Comparison of ENCODE assay signal across 22 cellular contexts in the genomic region with DNA sequence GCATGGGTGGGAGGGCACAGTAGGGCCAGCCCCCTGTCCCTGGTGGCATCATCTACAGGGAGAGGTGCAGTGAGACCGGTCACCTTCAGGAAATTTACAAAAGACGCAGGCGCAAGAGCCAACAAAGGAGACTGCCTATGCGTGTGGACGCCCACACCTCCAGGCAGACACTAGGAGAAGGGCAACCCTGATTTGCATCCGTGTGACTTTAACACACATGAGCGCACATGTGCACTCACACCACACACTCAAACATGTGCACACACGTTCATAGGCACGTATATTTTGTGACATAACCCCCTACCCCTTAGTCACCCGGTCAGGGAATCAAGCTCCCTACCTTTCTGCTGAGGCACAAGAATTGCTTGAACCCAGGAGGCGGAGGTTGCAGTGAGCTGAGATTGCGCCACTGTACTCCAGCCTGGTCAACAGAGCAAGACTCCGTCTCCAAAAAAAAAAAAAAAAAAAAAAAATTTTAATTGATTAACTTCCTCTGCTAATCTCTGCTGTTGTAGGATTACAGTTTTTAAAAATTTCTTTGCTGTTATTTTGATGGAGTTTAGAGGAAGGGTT.
"Had no signal": no experiment of that assay in that cellular context is flagged by ENCODE, and none has a peak within 500 bp of the region (broad histone marks: within the 10 kb centered on the region; RNA-seq: fewer than 3 reads in every experiment).

No MANE protein-coding gene starts in this region.

- H3K36me3 ChIP-seq: ascending aorta, breast epithelium, gastrocnemius medialis, heart right ventricle, neutrophil, transverse colon had no signal

- H3K4me3 Mint-ChIP-seq: activated naive CD8-positive, alpha-beta T cell treated with anti-CD3 and anti-CD28 coated beads, Interleukin-2, amount 50 U/mL, for 24 hours; activated T-helper 17 cell treated with anti-CD3 and anti-CD28 coated beads, Interleukin-2, amount 50 U/mL, for 72 hours; endodermal cell; T-cell had no signal

- H3K4me1 Mint-ChIP-seq: activated naive CD8-positive, alpha-beta T cell treated with anti-CD3 and anti-CD28 coated beads, Interleukin-2, amount 50 U/mL, for 24 hours; activated T-helper 17 cell treated with anti-CD3 and anti-CD28 coated beads, Interleukin-2, amount 50 U/mL, for 72 hours had no signal

- H3K9me3 ChIP-seq: ascending aorta, breast epithelium, gastrocnemius medialis, heart right ventricle, neutrophil, transverse colon had no signal

- H3K27me3 Mint-ChIP-seq: activated naive CD8-positive, alpha-beta T cell treated with anti-CD3 and anti-CD28 coated beads, Interleukin-2, amount 50 U/mL, for 24 hours had no signal

- H3K36me3 Mint-ChIP-seq: T-cell had no signal

- H3K27ac Mint-ChIP-seq: activated naive CD8-positive, alpha-beta T cell treated with anti-CD3 and anti-CD28 coated beads, Interleukin-2, amount 50 U/mL, for 24 hours; activated T-helper 17 cell treated with anti-CD3 and anti-CD28 coated beads, Interleukin-2, amount 50 U/mL, for 72 hours; endodermal cell; T-cell had no signal

- ATAC-seq: activated naive CD8-positive, alpha-beta T cell treated with anti-CD3 and anti-CD28 coated beads, Interleukin-2, amount 50 U/mL, for 24 hours; activated T-helper 17 cell treated with anti-CD3 and anti-CD28 coated beads, Interleukin-2, amount 50 U/mL, for 72 hours; gastrocnemius medialis; heart right ventricle; T-cell had no signal

- H3K9ac ChIP-seq: parathyroid adenoma had no signal

- H3K27me3 ChIP-seq: ascending aorta, breast epithelium, gastrocnemius medialis, heart right ventricle, neutrophil, transverse colon had no signal

- DNase-seq: activated CD4-positive, alpha-beta T cell treated with anti-CD3 and anti-CD28 coated beads for 1 hour; activated CD4-positive, alpha-beta T cell treated with anti-CD3 and anti-CD28 coated beads, Interleukin-2, amount 50 U/mL, for 4 hours; activated naive CD4-positive, alpha-beta T cell treated with Interleukin-2 at 50 U/mL for 16 hours; activated naive CD8-positive, alpha-beta T cell treated with anti-CD3 and anti-CD28 coated beads, Interleukin-2, amount 50 U/mL, for 24 hours; dermis blood vessel endothelial cell; endodermal cell; gastrocnemius medialis; heart right ventricle; left cardiac atrium; stimulated activated CD4-positive, alpha-beta T cell treated with anti-CD3 and anti-CD28 coated beads, Interleukin-15, amount 100 ng/mL, for 24 hours; stimulated activated CD4-positive, alpha-beta T cell treated with anti-CD3 and anti-CD28 coated beads, Interleukin-4, amount 100 ng/mL, for 1 hour; stimulated activated naive CD4-positive, alpha-beta T cell treated with Interleukin-2 at 50 U/mL for 16 hours; T-cell; T-helper 9 cell; transverse colon had no signal

- H3K27ac ChIP-seq: ascending aorta, neutrophil, parathyroid adenoma, transverse colon had no signal

- H3K9me3 Mint-ChIP-seq: activated naive CD8-positive, alpha-beta T cell treated with anti-CD3 and anti-CD28 coated beads, Interleukin-2, amount 50 U/mL, for 24 hours; activated T-helper 17 cell treated with anti-CD3 and anti-CD28 coated beads, Interleukin-2, amount 50 U/mL, for 72 hours; endodermal cell; T-cell had no signal

- H3K4me3 ChIP-seq: ascending aorta, breast epithelium, heart right ventricle, lung, skin epidermis, transverse colon had no signal
